ENCODE assay signal across 17 cellular contexts in genomic region chr9:16611969-16612368, GRCh38.
DNase-seq lines count a peak whose midpoint lies in the region; ATAC-seq and TF ChIP-seq lines count a peak whose summit lies in the region.
"Had no signal": no experiment of that assay in that cellular context is flagged by ENCODE, and none has a peak within 500 bp of the region (broad histone marks: within the 10 kb centered on the region; RNA-seq: fewer than 3 reads in every experiment).

No MANE protein-coding gene starts in this region.

- no peak for TF ChIP-seq CTCF in AG09309 (IDR thresholded peaks at IDR 0.05; ENCODE audit: control insufficient read depth, insufficient read depth, low read depth, low read length, missing control alignments)
- TF ChIP-seq CTCF in HFFc6 (IDR thresholded peaks at IDR 0.05) = no peak
- no peak for TF ChIP-seq CTCF in foreskin fibroblast (IDR thresholded peaks at IDR 0.05; ENCODE audit: low read depth, low read length)
- TF ChIP-seq CTCF in BE2C (IDR thresholded peaks at IDR 0.05; ENCODE audit: low read depth, low read length) = no peak

- H3K4me1 ChIP-seq in BE2C = no peaks in the 10 kb centered on the region; the same call in 1 of the 2 replicates
- H3K4me1 ChIP-seq: SJSA1 had no signal

- no peak overlapping the region; the same call in 1 of the 2 replicates for H3K4me3 Mint-ChIP-seq in HFFc6
- H3K4me3 Mint-ChIP-seq in activated CD8-positive, alpha-beta memory T cell treated with anti-CD3 and anti-CD28 coated beads, Interleukin-2, amount 10 ng/mL, durations not matched to agents 7 days and 5 days = no peak overlapping the region
- H3K4me3 Mint-ChIP-seq: CD8-positive, alpha-beta memory T cell; T-cell had no signal

- H3K27me3 Mint-ChIP-seq in HFFc6 (ENCODE audit: insufficient read depth) = no peaks in the 10 kb centered on the region; the same call in 1 of the 2 replicates
- H3K27me3 Mint-ChIP-seq in activated CD8-positive, alpha-beta memory T cell treated with anti-CD3 and anti-CD28 coated beads, Interleukin-2, amount 10 ng/mL, durations not matched to agents 7 days and 5 days = no peaks in the 10 kb centered on the region
- H3K27me3 Mint-ChIP-seq: CD8-positive, alpha-beta memory T cell; T-cell had no signal

- H3K4me3 ChIP-seq in AG09309 (ENCODE audit: control insufficient read depth, low read depth, low read length) = no peak overlapping the region
- H3K4me3 ChIP-seq in foreskin fibroblast (ENCODE audit: low read depth in 1 of 2, low read length in 2 of 2) = no peak overlapping the region
- no peak overlapping the region for H3K4me3 ChIP-seq in BE2C (ENCODE audit: low read depth, low read length)
- H3K4me3 ChIP-seq: BLaER1, SJSA1 had no signal

- in situ Hi-C loops in G401 (cut with HindIII; ENCODE audit: low sequenced_read_pairs) = no loop called here

- peaks cover 31% of the 10 kb centered on the region for H3K4me1 Mint-ChIP-seq in HFFc6 (ENCODE audit: low read depth)
- no peaks in the 10 kb centered on the region for H3K4me1 Mint-ChIP-seq in activated CD8-positive, alpha-beta memory T cell treated with anti-CD3 and anti-CD28 coated beads, Interleukin-2, amount 10 ng/mL, durations not matched to agents 7 days and 5 days
- H3K4me1 Mint-ChIP-seq: CD8-positive, alpha-beta memory T cell; T-cell had no signal

- no peak for ATAC-seq in activated CD8-positive, alpha-beta memory T cell treated with anti-CD3 and anti-CD28 coated beads, Interleukin-2, amount 10 ng/mL, durations not matched to agents 7 days and 5 days
- ATAC-seq: T-cell had no signal

- H3K9me3 Mint-ChIP-seq in HFFc6 = no peaks in the 10 kb centered on the region
- peaks cover 9% of the 10 kb centered on the region for H3K9me3 Mint-ChIP-seq in activated CD8-positive, alpha-beta memory T cell treated with anti-CD3 and anti-CD28 coated beads, Interleukin-2, amount 10 ng/mL, durations not matched to agents 7 days and 5 days (ENCODE audit: low read depth)

- H3K36me3 Mint-ChIP-seq in HFFc6 (ENCODE audit: low read depth) = no peaks in the 10 kb centered on the region; the same call in 1 of the 2 replicates
- no peaks in the 10 kb centered on the region for H3K36me3 Mint-ChIP-seq in activated CD8-positive, alpha-beta memory T cell treated with anti-CD3 and anti-CD28 coated beads, Interleukin-2, amount 10 ng/mL, durations not matched to agents 7 days and 5 days
- H3K36me3 Mint-ChIP-seq: CD8-positive, alpha-beta memory T cell; T-cell had no signal

- no peaks in the 10 kb centered on the region for H3K9me3 ChIP-seq in BE2C
- H3K9me3 ChIP-seq: SJSA1 had no signal

- no peaks in the 10 kb centered on the region for H3K36me3 ChIP-seq in BE2C
- H3K36me3 ChIP-seq: SJSA1 had no signal

- H3K27ac Mint-ChIP-seq in HFFc6 = 0 out of 2 replicates have a peak overlapping the region, but pooled peaks have one; percentile 16
- H3K27ac Mint-ChIP-seq in activated CD8-positive, alpha-beta memory T cell treated with anti-CD3 and anti-CD28 coated beads, Interleukin-2, amount 10 ng/mL, durations not matched to agents 7 days and 5 days = no peak overlapping the region
- H3K27ac Mint-ChIP-seq: CD8-positive, alpha-beta memory T cell; T-cell had no signal

- CTCF ChIA-PET in activated CD8-positive, alpha-beta memory T cell treated with anti-CD3 and anti-CD28 coated beads, Interleukin-2, amount 10 ng/mL, durations not matched to agents 7 days and 5 days (lab: Charles Lee) = no interaction called here

- H3K27me3 ChIP-seq in BE2C = no peaks in the 10 kb centered on the region
- H3K27me3 ChIP-seq: BLaER1, SJSA1 had no signal

- DNase-seq in AG09309 (ENCODE audit: low read depth) (peak; percentile 63), HFFc6 (peak; percentile 41), dedifferentiated amniotic fluid mesenchymal stem cell (ENCODE audit: extremely low spot score) (peak; percentile 60), foreskin fibroblast (peak; percentile 78 to 87), BE2C (no peak), G401 (ENCODE audit: low spot score) (no peak), NCI-H1417 (lab: John Stamatoyannopoulos, UW) (no peak)
- no peak for DNase-seq in activated CD8-positive, alpha-beta memory T cell treated with anti-CD3 and anti-CD28 coated beads, Interleukin-2, amount 10 ng/mL, durations not matched to agents 7 days and 5 days
- DNase-seq: CD8-positive, alpha-beta memory T cell; DND-41; NCI-H146; NCI-H345; NCI-H526 treated with DMSO at 0.1 percent for 48 hours; OCI-M1; T-cell had no signal

Comparison
In these comparisons a context has a peak if more than half of its experiments do, and no peak if none do; other contexts are left out.
1. DNase-seq: peak in AG09309 (single experiment), HFFc6 (single experiment), dedifferentiated amniotic fluid mesenchymal stem cell (single experiment) and foreskin fibroblast (2 of 2); none in activated CD8-positive, alpha-beta memory T cell treated with anti-CD3 and anti-CD28 coated beads, Interleukin-2, amount 10 ng/mL, durations not matched to agents 7 days and 5 days (single experiment), BE2C (single experiment), G401 (single experiment) and NCI-H1417 (0 of 3).